In the genomic region with DNA sequence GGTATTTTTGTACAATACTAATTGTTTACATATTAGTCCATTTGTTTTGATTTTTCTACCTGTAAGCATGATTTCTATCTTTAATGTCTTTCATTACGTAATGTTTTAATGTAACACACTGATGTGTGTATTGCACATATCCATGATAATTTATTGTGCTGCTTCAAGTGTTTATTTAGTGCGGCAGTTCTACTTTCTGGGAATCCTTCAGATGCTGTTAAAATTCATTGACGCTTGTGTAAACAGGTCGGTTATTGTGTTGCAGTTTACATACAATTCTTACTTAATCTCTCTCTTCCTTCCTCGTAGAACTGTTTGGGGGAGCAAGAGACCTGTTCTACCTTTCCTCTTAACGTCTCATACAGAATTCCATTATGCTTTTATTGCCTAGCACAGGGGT, we compare ENCODE assay signal across 16 cellular contexts. TPM values are rescaled to one million over a fixed set of nuclear protein-coding genes. Genes with fewer than 3 reads are reported as not detected.
DNase-seq lines count a peak whose midpoint lies in the region; ATAC-seq and TF ChIP-seq lines count a peak whose summit lies in the region.
"Had no signal": no experiment of that assay in that cellular context is flagged by ENCODE, and none has a peak within 500 bp of the region (broad histone marks: within the 10 kb centered on the region; RNA-seq: fewer than 3 reads in every experiment).

No MANE protein-coding gene starts in this region.

- ATAC-seq in upper lobe of left lung (ENCODE audit: low FRiP score in 2 of 2): peak in 1 of 2 donors; percentile 30
- ATAC-seq in GM21717 (IDR thresholded peaks at IDR 0.05; ENCODE audit: unreplicated experiment): no peak
- ATAC-seq: CD8-positive, alpha-beta T cell had no signal

- intact Hi-C loops in MCF 10A (cut with micrococcal nuclease) (loop anchor here (10.0 kb wide), 1 partner anchor 113 kb away; no protein-coding TSS in a partner anchor), mammary epithelial cell (cut with micrococcal nuclease) (no loop called here)

- H3K4me2 ChIP-seq in mammary epithelial cell (ENCODE audit: insufficient read depth, low read depth, low read length): no peak overlapping the region

- no peak for TF ChIP-seq POLR2A in upper lobe of left lung (IDR thresholded peaks at IDR 0.05)

- 88% methylated on average over 6 of the region's 6 CpGs for WGBS in mammary epithelial cell (ENCODE audit: low coverage, missing lambda C conversion rate)
- 79 to 100% methylated on average over 4 to 6 of the region's 6 CpGs for WGBS in endodermal cell (ENCODE audit: insufficient coverage in 1 of 2, insufficient read length in 1 of 2), 2 experiments
- WGBS in upper lobe of left lung, 2 donors: 24 to 41% methylated on average over 6 of the region's 6 CpGs

- in situ Hi-C loops in mammary epithelial cell (cut with MboI; ENCODE audit: low sequenced_read_pairs in 2 of 2): loop anchor here in 1 of 2 donors (10.0 kb wide), 1 partner anchor 57 kb away; no protein-coding TSS in a partner anchor

- POLR2A ChIA-PET in MCF 10A (lab: Yijun Ruan, JAX): interaction anchor here (1.4 kb wide), 1 partner anchor 95 kb away, joined by 3 read pairs; a partner anchor contains a TSS

- no peak for TF ChIP-seq CTCF in MCF 10A (IDR thresholded peaks at IDR 0.05; ENCODE audit: unreplicated experiment)
- TF ChIP-seq CTCF in mammary epithelial cell (conservative IDR thresholded peaks at IDR 0.05 in 1 of 2, IDR thresholded peaks at IDR 0.05 in 1 of 2; ENCODE audit: extremely low read depth in 1 of 2, insufficient read depth in 1 of 2, low read depth in 1 of 2, low read length in 2 of 2): no peak
- TF ChIP-seq CTCF in endodermal cell (conservative IDR thresholded peaks at IDR 0.05): no peak
- no peak for TF ChIP-seq CTCF in upper lobe of left lung (IDR thresholded peaks at IDR 0.05)

- H3K4me1 Mint-ChIP-seq in MCF 10A (ENCODE audit: insufficient read depth, unreplicated experiment) (peaks cover 9% of the 10 kb centered on the region), endodermal cell (peaks cover 29% of the 10 kb centered on the region)

- peaks cover 30% of the 10 kb centered on the region for H3K79me2 ChIP-seq in mammary epithelial cell (ENCODE audit: insufficient read depth, low read length)

- no peaks in the 10 kb centered on the region for H3K27me3 Mint-ChIP-seq in MCF 10A (ENCODE audit: insufficient read depth, unreplicated experiment)
- no peaks in the 10 kb centered on the region for H3K27me3 Mint-ChIP-seq in endodermal cell (ENCODE audit: insufficient read depth)
- H3K27me3 Mint-ChIP-seq: activated CD4-positive, alpha-beta memory T cell treated with anti-CD3 and anti-CD28 coated beads for 36 hours had no signal

- dilution Hi-C loops in mammary epithelial cell (cut with HindIII; ENCODE audit: low sequenced_read_pairs): no loop called here

- H3K4me1 ChIP-seq in mammary epithelial cell (ENCODE audit: insufficient read depth, low read length): peaks cover 1% of the 10 kb centered on the region
- no peaks in the 10 kb centered on the region for H3K4me1 ChIP-seq in endodermal cell (ENCODE audit: control insufficient read depth, insufficient read depth, low read length)
- peaks cover 8 to 38% (median 12%) of the 10 kb centered on the region in 4 donors for H3K4me1 ChIP-seq in upper lobe of left lung

- H3K27me3 ChIP-seq in mammary epithelial cell (ENCODE audit: insufficient read depth, low read length): no peaks in the 10 kb centered on the region
- H3K27me3 ChIP-seq in endodermal cell (ENCODE audit: control insufficient read depth, insufficient read depth, low read length, poor library complexity, severe bottlenecking): no peaks in the 10 kb centered on the region
- no peaks in the 10 kb centered on the region for H3K27me3 ChIP-seq in upper lobe of left lung

- CTCF ChIA-PET in MCF 10A (lab: Yijun Ruan, JAX) (interaction anchor here (1.0 to 1.9 kb wide), 2 partner anchors 32 to 140 kb away, joined by 3 to 8 read pairs; no protein-coding TSS in a partner anchor), mammary epithelial cell (lab: Charles Lee; ENCODE audit: low non-redundant PET) (no interaction called here)

- DNase-seq in MCF 10A (ENCODE audit: unreplicated experiment) (no peak), mammary epithelial cell (no peak), NCI-H345 (lab: John Stamatoyannopoulos, UW) (peak; percentile 71), endodermal cell (no peak), upper lobe of left lung (no peak), NK-92 (lab: John Stamatoyannopoulos, UW; ENCODE audit: unreplicated experiment) (no peak)
- DNase-seq in stimulated activated CD8-positive, alpha-beta memory T cell treated with anti-CD3 and anti-CD28 coated beads, Interleukin-4, amount 100 ng/mL, for 48 hours: no peak
- DNase-seq: activated CD4-positive, alpha-beta memory T cell treated with anti-CD3 and anti-CD28 coated beads for 36 hours; CD8-positive, alpha-beta T cell; KG1; NCI-H446; small intestine; T-helper 9 cell had no signal

- TF ChIP-seq EP300 in upper lobe of left lung (IDR thresholded peaks at IDR 0.05): peak in 1 of 4 donors; percentile 5

- H3K9me3 Mint-ChIP-seq in MCF 10A (ENCODE audit: unreplicated experiment) (no peaks in the 10 kb centered on the region), endodermal cell (peaks cover 3% of the 10 kb centered on the region)
- H3K9me3 Mint-ChIP-seq: activated CD4-positive, alpha-beta memory T cell treated with anti-CD3 and anti-CD28 coated beads for 36 hours; CD8-positive, alpha-beta T cell had no signal

- peak overlapping the region; percentile 36 for H3K27ac Mint-ChIP-seq in MCF 10A (ENCODE audit: low read depth, unreplicated experiment)
- peak overlapping the region; percentile 33 for H3K27ac Mint-ChIP-seq in endodermal cell
- H3K27ac Mint-ChIP-seq: activated CD4-positive, alpha-beta memory T cell treated with anti-CD3 and anti-CD28 coated beads for 36 hours; CD8-positive, alpha-beta T cell had no signal

- H3K4me3 Mint-ChIP-seq in MCF 10A (ENCODE audit: unreplicated experiment): no peak overlapping the region
- no peak overlapping the region for H3K4me3 Mint-ChIP-seq in endodermal cell
- H3K4me3 Mint-ChIP-seq: activated CD4-positive, alpha-beta memory T cell treated with anti-CD3 and anti-CD28 coated beads for 36 hours; CD8-positive, alpha-beta T cell had no signal

- no peak overlapping the region for H2AFZ ChIP-seq in mammary epithelial cell (ENCODE audit: low read depth, low read length)

- H3K9me3 ChIP-seq in mammary epithelial cell (replicated peaks; ENCODE audit: insufficient read depth, low read length) (no peaks in the 10 kb centered on the region), endodermal cell (ENCODE audit: control insufficient read depth, low read length) (peaks cover 8% of the 10 kb centered on the region), upper lobe of left lung (no peaks in the 10 kb centered on the region)

- H3K4me3 ChIP-seq in mammary epithelial cell (replicated peaks in 1 of 3; ENCODE audit: insufficient read depth in 1 of 3, low read depth in 2 of 3, low read length in 3 of 3) (no peak overlapping the region), endodermal cell (ENCODE audit: low read length) (no peak overlapping the region), upper lobe of left lung (no peak overlapping the region)
- H3K4me3 ChIP-seq: lung had no signal

- H3K27ac ChIP-seq in mammary epithelial cell (ENCODE audit: insufficient read depth, low read depth, low read length): no peak overlapping the region
- H3K27ac ChIP-seq in endodermal cell (ENCODE audit: low read depth, low read length): no peak overlapping the region
- peak overlapping the region in 3 of 4 donors; percentile 17 to 32 (median 23) for H3K27ac ChIP-seq in upper lobe of left lung
- H3K27ac ChIP-seq: RWPE1 had no signal

- BruUV-seq in MCF 10A (replicated peaks; lab: Mats Ljungman, UMichigan): no TSS peak
- BruUV-seq in mammary epithelial cell (replicated peaks; lab: Mats Ljungman, UMichigan): no TSS peak

- H3K9ac ChIP-seq in mammary epithelial cell (ENCODE audit: insufficient read depth, low read length) (no peak overlapping the region), endodermal cell (ENCODE audit: extremely low read depth, low read length, poor library complexity, severe bottlenecking) (no peak overlapping the region)

- no peaks in the 10 kb centered on the region for H4K20me1 ChIP-seq in mammary epithelial cell (ENCODE audit: insufficient read depth, low read length)

- H3K36me3 Mint-ChIP-seq in MCF 10A (ENCODE audit: insufficient read depth, unreplicated experiment) (peaks cover 22% of the 10 kb centered on the region), endodermal cell (ENCODE audit: low read depth) (peaks cover 18% of the 10 kb centered on the region)

- peaks cover 4% of the 10 kb centered on the region for H3K36me3 ChIP-seq in mammary epithelial cell (ENCODE audit: insufficient read depth, low read length)
- H3K36me3 ChIP-seq in endodermal cell (ENCODE audit: control insufficient read depth, insufficient read depth, low read length): peaks cover 22% of the 10 kb centered on the region
- peaks cover 0 to 7% (median 0%) of the 10 kb centered on the region in 4 donors for H3K36me3 ChIP-seq in upper lobe of left lung

RNA-seq across cellular contexts. Expression of a gene that starts 6.9 kb away (rescaled TPM):
- total RNA-seq in MCF 10A (2022) (7.1 and 11.6 TPM in 2 replicates), mammary epithelial cell (10 to 100 TPM in 1 of 2 donors, 1 to 10 TPM in 1; 9.5 to 12.8 TPM), endodermal cell (10 to 100 TPM; 20.0 to 32.2 TPM), upper lobe of left lung (10 to 100 TPM in 4 of 6 donors, 1 to 10 TPM in 1, not detected in 1; 8.7 to 19.7 (median 19.1) TPM)
- polyA plus RNA-seq in mammary epithelial cell: 18.6 TPM
- 3.4 TPM for polyA minus RNA-seq in mammary epithelial cell
- 37.9 TPM for polyA plus RNA-seq in endodermal cell (2013, experiment 1 of 2)
- 34.9 TPM for polyA plus RNA-seq in endodermal cell (2013, experiment 2 of 2)

RNA-seq across cellular contexts. Expression of a gene that starts 7.2 kb away (rescaled TPM):
- total RNA-seq in MCF 10A (2022) (12.6 and 16.0 TPM in 2 replicates), mammary epithelial cell (10 to 100 TPM; 19.8 to 26.4 TPM), endodermal cell (10 to 100 TPM; 15.4 to 20.6 TPM), upper lobe of left lung (10 to 100 TPM in 5 of 6 donors, 1 to 10 TPM in 1; 7.0 to 25.2 (median 14.7) TPM)
- polyA plus RNA-seq in mammary epithelial cell: 15.2 TPM
- 21.5 TPM for polyA minus RNA-seq in mammary epithelial cell
- 25.1 TPM for polyA plus RNA-seq in endodermal cell (2013, experiment 1 of 2)
- 23.5 TPM for polyA plus RNA-seq in endodermal cell (2013, experiment 2 of 2)

Comparison
In these comparisons a context has a peak if more than half of its experiments do, and no peak if none do; other contexts are left out.
1. H3K27ac ChIP-seq: peak in upper lobe of left lung (3 of 4); none in mammary epithelial cell (single experiment) and endodermal cell (single experiment).